Comparison of ENCODE assay signal across 23 cellular contexts in the genomic region with DNA sequence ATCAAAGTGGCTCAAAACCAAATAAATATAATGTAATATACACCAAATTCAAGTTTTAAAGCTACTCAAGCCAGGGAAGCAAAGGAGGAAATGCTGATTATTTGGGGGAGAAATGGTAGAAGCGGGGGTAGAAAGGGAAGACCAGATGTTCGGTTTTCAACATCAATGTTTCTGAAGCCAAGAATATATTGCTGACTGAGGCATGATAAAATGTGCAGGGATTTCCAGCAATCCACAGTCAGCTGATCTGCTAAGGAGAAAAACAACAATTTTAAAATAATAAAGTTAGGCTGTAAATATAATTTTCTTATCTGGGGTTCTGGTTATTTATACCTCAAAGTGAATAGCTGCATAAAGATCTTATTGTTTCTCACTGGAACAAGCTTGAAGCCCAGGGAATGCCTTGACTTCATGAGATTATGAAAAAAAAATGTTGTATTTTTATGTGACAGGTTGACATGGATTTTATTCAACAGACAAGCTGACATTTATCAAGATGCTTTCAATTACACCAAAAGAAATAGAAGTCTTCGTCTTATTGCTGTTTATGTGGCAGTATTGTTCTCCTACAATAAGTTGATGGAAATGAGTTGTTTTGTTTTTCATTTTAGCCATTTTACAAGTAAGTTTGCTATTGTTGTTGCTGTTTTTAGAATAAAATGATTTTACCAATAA. TPM values are rescaled to one million over a fixed set of nuclear protein-coding genes. Genes with fewer than 3 reads are reported as not detected.
"Had no signal": no experiment of that assay in that cellular context is flagged by ENCODE, and none has a peak within 500 bp of the region (broad histone marks: within the 10 kb centered on the region; RNA-seq: fewer than 3 reads in every experiment).

No MANE protein-coding gene starts in this region.

- DNase-seq: activated CD4-positive, alpha-beta T cell treated with anti-CD3 and anti-CD28 coated beads, Interleukin-2, amount 50 U/mL, for 1 hour; activated naive CD4-positive, alpha-beta T cell; activated naive CD8-positive, alpha-beta T cell treated with anti-CD3 and anti-CD28 coated beads, Interleukin-2, amount 10 ng/mL, durations not matched to agents 7 days and 5 days; activated T-cell treated with anti-CD3 and anti-CD28 coated beads for 4 hours; anterior cingulate cortex; brain microvascular endothelial cell; dermis blood vessel endothelial cell; erythroblast; islet precursor cell; mesendoderm; natural killer cell; nucleus accumbens; right cardiac atrium; small intestine; stimulated activated CD4-positive, alpha-beta T cell treated with anti-CD3 and anti-CD28 coated beads, Interleukin-4, amount 100 ng/mL, for 4 hours; stimulated activated CD8-positive, alpha-beta memory T cell treated with anti-CD3 and anti-CD28 coated beads, Interleukin-4, amount 100 ng/mL, for 48 hours; stimulated activated naive CD8-positive, alpha-beta T cell treated with anti-CD3 and anti-CD28 coated beads, Interleukin-15, Interleukin-2, amounts not matched to agents 100 U/mL and 50 U/mL, for 24 hours; T-cell; T-helper 9 cell; upper lobe of right lung had no signal

- ATAC-seq: activated CD4-positive, CD25-positive, alpha-beta regulatory T cell treated with anti-CD3 and anti-CD28 coated beads, Interleukin-2, amount 50 U/mL, for 24 hours; left lobe of liver; natural killer cell; stimulated activated naive CD8-positive, alpha-beta T cell treated with anti-CD3 and anti-CD28 coated beads, Interleukin-15, Interleukin-2, amounts not matched to agents 100 U/mL and 50 U/mL, for 24 hours; T-cell; upper lobe of right lung had no signal

- H3K36me3 ChIP-seq: brain microvascular endothelial cell, SJSA1, upper lobe of right lung had no signal

- H3K4me1 ChIP-seq: upper lobe of right lung had no signal

- H3K9me3 ChIP-seq: SJSA1, upper lobe of right lung had no signal

- H3K27me3 ChIP-seq: brain microvascular endothelial cell, SJSA1, upper lobe of right lung had no signal

- H3K4me3 ChIP-seq: SJSA1, upper lobe of right lung had no signal

- H3K27ac ChIP-seq: brain microvascular endothelial cell, SJSA1, upper lobe of right lung had no signal

RNA-seq across cellular contexts. Expression of gene BMPER, which starts 28.6 kb away (rescaled TPM):
- total RNA-seq: activated naive CD8-positive, alpha-beta T cell treated with anti-CD3 and anti-CD28 coated beads, Interleukin-2, amount 10 ng/mL, durations not matched to agents 7 days and 5 days had no signal
